8 cellular contexts compared by ENCODE assay signal in the genomic region with DNA sequence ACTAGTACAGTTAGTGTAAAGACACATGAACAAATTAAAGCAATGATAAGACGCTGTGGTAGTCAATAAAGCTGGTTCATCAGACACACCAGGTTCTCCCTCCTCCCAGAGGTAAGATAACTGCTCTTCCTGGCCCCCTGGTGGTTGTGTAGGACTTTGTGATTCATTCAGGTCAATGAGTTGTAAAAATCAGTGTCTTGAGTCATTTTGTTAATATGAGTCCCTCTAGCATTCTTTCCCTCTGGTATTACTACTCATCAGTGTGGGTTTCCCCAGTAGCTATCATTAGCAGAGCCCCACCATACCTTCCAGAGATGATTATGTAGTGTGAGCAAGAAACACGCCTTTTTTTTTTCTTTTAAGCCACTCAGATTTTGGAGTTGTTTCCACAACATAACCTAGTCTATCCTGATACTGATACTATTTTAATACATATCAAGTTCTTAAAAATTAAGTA. TPM values are rescaled to one million over a fixed set of nuclear protein-coding genes. Genes with fewer than 3 reads are reported as not detected.
DNase-seq lines count a peak whose midpoint lies in the region; ATAC-seq, FAIRE-seq and TF ChIP-seq lines count a peak whose summit lies in the region.

No MANE protein-coding gene starts in this region.

- no peaks in the 10 kb centered on the region for H3K27me3 ChIP-seq in lower lobe of right lung (ENCODE audit: low read depth)

- FAIRE-seq in A549 (lab: Jason Lieb, UNC), result no peak
- peak; percentile 91 for FAIRE-seq in GM18507 (lab: Jason Lieb, UNC)

- H3K9me3 ChIP-seq in A549 (no peaks in the 10 kb centered on the region), lower lobe of right lung (no peaks in the 10 kb centered on the region)

- peaks cover 1% of the 10 kb centered on the region for H3K36me3 ChIP-seq in lower lobe of right lung

- peak overlapping the region in 1 of 2 experiments; percentile 26; a peak in 1 of 6 replicates for H3K27ac ChIP-seq in A549
- H3K27ac ChIP-seq in lower lobe of right lung, result no peak overlapping the region

- intact Hi-C loops in lower lobe of right lung (cut with DNase I), result no loop called here

- 12% methylated on average over 2 of the region's 2 CpGs for WGBS in A549 (ENCODE audit: missing lambda C conversion rate)

- TF ChIP-seq CTCF in A549 (IDR thresholded peaks at IDR 0.05), result peak; percentile 80
- peak; percentile 84 for TF ChIP-seq CTCF in choroid plexus epithelial cell (conservative IDR thresholded peaks at IDR 0.05; ENCODE audit: low read depth, low read length)
- peak; percentile 71 for TF ChIP-seq CTCF in lower lobe of right lung (IDR thresholded peaks at IDR 0.05)

- ATAC-seq in A549, result peak; percentile 74 to 79
- ATAC-seq in HG03469 (IDR thresholded peaks at IDR 0.05; ENCODE audit: unreplicated experiment), result peak; percentile 38
- ATAC-seq in lower lobe of right lung, result peak; percentile 14 to 48

- H3K4me3 ChIP-seq in A549 (no peak overlapping the region), choroid plexus epithelial cell (ENCODE audit: low read depth, low read length) (no peak overlapping the region), lower lobe of right lung (no peak overlapping the region)

- DNase-seq in A549 (ENCODE audit: low read depth in 1 of 2, low spot score in 1 of 2), result peak; percentile 80 to 85
- peak; percentile 60 for DNase-seq in GM18507 (ENCODE audit: extremely low spot score, insufficient read length, low read depth)
- DNase-seq in NCI-H526 (lab: John Stamatoyannopoulos, UW), result peak; percentile 83 to 95
- peak; percentile 87 for DNase-seq in activated CD4-positive, alpha-beta T cell treated with anti-CD3 and anti-CD28 coated beads for 48 hours
- peak; percentile 93 for DNase-seq in choroid plexus epithelial cell (ENCODE audit: low read depth)
- DNase-seq in lower lobe of right lung, result no peak
- DNase-seq in stimulated activated CD8-positive, alpha-beta memory T cell treated with anti-CD3 and anti-CD28 coated beads, Interleukin-12 subunit alpha, Interleukin-12 subunit beta, amount 100 ng/mL, for 24 hours (ENCODE audit: extremely low read depth), result peak; percentile 65

- POLR2A ChIA-PET in A549 (lab: Yijun Ruan, JAX), result interaction anchor here (0.7 to 1.7 kb wide), 4 partner anchors 46 to 361 kb away, joined by 3 to 5 read pairs (median 4); a partner anchor contains a TSS

- TF ChIP-seq EP300 in A549 (IDR thresholded peaks at IDR 0.05), result no peak

- peak overlapping the region; percentile 42 for H3K4me2 ChIP-seq in A549

- peak; percentile 73 to 75 for TF ChIP-seq RAD21 in A549 (conservative IDR thresholded peaks at IDR 0.05 in 1 of 2, IDR thresholded peaks at IDR 0.05 in 1 of 2)

- H3K4me1 ChIP-seq in A549 (peaks cover 15% of the 10 kb centered on the region; the same call in 2 of the 3 replicates), lower lobe of right lung (peaks cover 9% of the 10 kb centered on the region)

- no peak for TF ChIP-seq POLR2A in A549 (IDR thresholded peaks at IDR 0.05; ENCODE audit: low read length)

- CTCF ChIA-PET in A549 (lab: Yijun Ruan, JAX), result interaction anchor here (0.6 to 3.7 kb wide), 54 partner anchors 8 to 459 kb away, joined by 3 to 41 read pairs (median 4); a partner anchor contains a TSS

TF ChIP-seq in A549, 52 proteins besides CTCF, POLR2A, EP300 and RAD21:
- TF ChIP-seq KDM1A (IDR thresholded peaks at IDR 0.05; ENCODE audit: low read depth) (no peak), CHD4 (IDR thresholded peaks at IDR 0.05; ENCODE audit: borderline replicate concordance) (no peak), FOSB (CRISPR knock-in tag; IDR thresholded peaks at IDR 0.05) (no peak), FOSL2 (IDR thresholded peaks at IDR 0.05) (no peak), FOSL2 (CRISPR knock-in tag; IDR thresholded peaks at IDR 0.05) (peak; percentile 79; the same call in 1 of the 2 replicates), SMC3 (IDR thresholded peaks at IDR 0.05) (peak; percentile 84)

RNA-seq across cellular contexts. Expression of a gene that starts 3.6 kb away (rescaled TPM):
- polyA plus RNA-seq in A549 (2011; rRNA removed) (48.8 and 56.9 TPM in 2 replicates), A549 (2017; fragmentation: RNase III; extraction: RNeasy Plus Mini Kit Qiagen cat#74134 plus additional on column Dnase treatment) (25.1 to 27.6 TPM (median 25.2 TPM) in 3 replicates)
- polyA plus RNA-seq in A549 (2012; cell fraction: cytosol; rRNA removed), result 16.8 and 18.9 TPM in 2 replicates
- 32.0 and 46.3 TPM in 2 replicates for polyA plus RNA-seq in A549 (2012; cell fraction: nucleus; rRNA removed)
- polyA minus RNA-seq in A549 (2011; rRNA and poly(A)+ RNA removed), result 55.3 and 58.4 TPM in 2 replicates
- total RNA-seq in lower lobe of right lung, result 47.5 TPM

RNA-seq across cellular contexts. Expression of a gene that starts 35.6 kb away (rescaled TPM):
- polyA plus RNA-seq in A549 (2011; rRNA removed), result not detected in 2 replicates
- not detected in 2 replicates for polyA plus RNA-seq in A549 (2012; cell fraction: cytosol; rRNA removed)
- not detected in 2 replicates for polyA plus RNA-seq in A549 (2012; cell fraction: nucleus; rRNA removed)
- not detected in 3 replicates for polyA plus RNA-seq in A549 (2017; fragmentation: RNase III; extraction: RNeasy Plus Mini Kit Qiagen cat#74134 plus additional on column Dnase treatment)
- polyA minus RNA-seq in A549 (2011; rRNA and poly(A)+ RNA removed), result not detected in 2 replicates
- not detected for total RNA-seq in lower lobe of right lung

RNA-seq across cellular contexts. Expression of a gene that starts 46.1 kb away (rescaled TPM):
- polyA plus RNA-seq in A549 (2011; rRNA removed) (25.6 and 30.8 TPM in 2 replicates), A549 (2017; fragmentation: RNase III; extraction: RNeasy Plus Mini Kit Qiagen cat#74134 plus additional on column Dnase treatment) (13.8 to 17.6 TPM (median 17.6 TPM) in 3 replicates)
- 9.3 and 11.8 TPM in 2 replicates for polyA plus RNA-seq in A549 (2012; cell fraction: cytosol; rRNA removed)
- polyA plus RNA-seq in A549 (2012; cell fraction: nucleus; rRNA removed), result 16.5 and 25.4 TPM in 2 replicates
- 41.3 and 43.4 TPM in 2 replicates for polyA minus RNA-seq in A549 (2011; rRNA and poly(A)+ RNA removed)
- 52.7 TPM for total RNA-seq in lower lobe of right lung

RNA-seq across cellular contexts. Expression of a gene that starts 52.1 kb away (rescaled TPM):
- 356 and 395 TPM in 2 replicates for polyA plus RNA-seq in A549 (2011; rRNA removed)
- polyA plus RNA-seq in A549 (2012; cell fraction: cytosol; rRNA removed), result 144 and 210 TPM in 2 replicates
- polyA plus RNA-seq in A549 (2012; cell fraction: nucleus; rRNA removed), result 118 and 122 TPM in 2 replicates
- 183 to 196 TPM (median 196 TPM) in 3 replicates for polyA plus RNA-seq in A549 (2017; fragmentation: RNase III; extraction: RNeasy Plus Mini Kit Qiagen cat#74134 plus additional on column Dnase treatment)
- polyA minus RNA-seq in A549 (2011; rRNA and poly(A)+ RNA removed), result 275 and 350 TPM in 2 replicates
- 297 TPM for total RNA-seq in lower lobe of right lung

RNA-seq across cellular contexts. Expression of a gene that starts 59.5 kb away (rescaled TPM):
- polyA plus RNA-seq in A549 (2011; rRNA removed) (2.2 and 3.3 TPM in 2 replicates), A549 (2017; fragmentation: RNase III; extraction: RNeasy Plus Mini Kit Qiagen cat#74134 plus additional on column Dnase treatment) (1.5 to 2.1 TPM (median 1.7 TPM) in 3 replicates)
- 1.1 and 1.6 TPM in 2 replicates for polyA plus RNA-seq in A549 (2012; cell fraction: cytosol; rRNA removed)
- 2.3 and 2.7 TPM in 2 replicates for polyA plus RNA-seq in A549 (2012; cell fraction: nucleus; rRNA removed)
- polyA minus RNA-seq in A549 (2011; rRNA and poly(A)+ RNA removed), result 6.1 and 7.8 TPM in 2 replicates
- total RNA-seq in lower lobe of right lung, result 0.68 TPM
